ENCODE assay signal across 13 cellular contexts in genomic region chr14:61514006-61514830, GRCh38.
DNase-seq lines count a peak whose midpoint lies in the region; ATAC-seq and TF ChIP-seq lines count a peak whose summit lies in the region.
"Had no signal": no experiment of that assay in that cellular context is flagged by ENCODE, and none has a peak within 500 bp of the region (broad histone marks: within the 10 kb centered on the region; RNA-seq: fewer than 3 reads in every experiment).

No MANE protein-coding gene starts in this region.

- TF ChIP-seq CTCF in CD4-positive, alpha-beta T cell (IDR thresholded peaks at IDR 0.05), result no peak
- TF ChIP-seq CTCF in astrocyte of the spinal cord (IDR thresholded peaks at IDR 0.05; ENCODE audit: low read depth, low read length) (no peak), mesothelial cell of epicardium (IDR thresholded peaks at IDR 0.05; ENCODE audit: unreplicated experiment) (no peak)

- in situ Hi-C loops in astrocyte of the spinal cord (cut with HindIII; ENCODE audit: low sequenced_read_pairs), result no loop called here

- no peak overlapping the region for H3K4me3 Mint-ChIP-seq in CD4-positive, alpha-beta T cell
- H3K4me3 Mint-ChIP-seq in mesothelial cell of epicardium (no peak overlapping the region), T-helper 17 cell (no peak overlapping the region)
- no peak overlapping the region for H3K4me3 Mint-ChIP-seq in stimulated activated naive B cell treated with anti-CD40 and anti-IgM and Interleukin-4, amounts not matched to agents 10 μg/mL and 1 μg/mL and 100 μg/mL, for 72 hours

- intact Hi-C loops in CD4-positive, alpha-beta T cell (cut with DNase I, micrococcal nuclease), result no loop called here

- no peaks in the 10 kb centered on the region for H3K27me3 ChIP-seq in CD4-positive, alpha-beta T cell (ENCODE audit: control insufficient read depth, insufficient read depth, low read length)
- H3K27me3 ChIP-seq: ovary had no signal

- H3K4me1 Mint-ChIP-seq in CD4-positive, alpha-beta T cell (ENCODE audit: low read depth), result peaks cover 95% of the 10 kb centered on the region
- H3K4me1 Mint-ChIP-seq in mesothelial cell of epicardium, result peaks cover 41% of the 10 kb centered on the region
- H3K4me1 Mint-ChIP-seq in T-helper 17 cell, result peaks cover 48% of the 10 kb centered on the region
- H3K4me1 Mint-ChIP-seq in stimulated activated naive B cell treated with anti-CD40 and anti-IgM and Interleukin-4, amounts not matched to agents 10 μg/mL and 1 μg/mL and 100 μg/mL, for 72 hours, result peaks cover 26 to 36% of the 10 kb centered on the region in 2 donors

- no peak overlapping the region for H3K27ac ChIP-seq in CD4-positive, alpha-beta T cell (ENCODE audit: low read depth, low read length)
- H3K27ac ChIP-seq: ovary had no signal

- CTCF ChIA-PET in CD4-positive, alpha-beta T cell (lab: Charles Lee), result no interaction called here

- POLR2A ChIA-PET in CD4-positive, alpha-beta T cell (lab: Charles Lee), result interaction anchor here (1.3 to 1.7 kb wide), 2 partner anchors 10 to 11 kb away, joined by 3 to 7 read pairs; no protein-coding TSS in a partner anchor

- ATAC-seq in CD4-positive, alpha-beta T cell (ENCODE audit: poor library complexity), result no peak
- no peak for ATAC-seq in GM18498 (IDR thresholded peaks at IDR 0.05; ENCODE audit: unreplicated experiment)
- no peak for ATAC-seq in T-helper 17 cell
- no peak for ATAC-seq in stimulated activated naive B cell treated with anti-CD40 and anti-IgM and Interleukin-4, amounts not matched to agents 10 μg/mL and 1 μg/mL and 100 μg/mL, for 72 hours (replicated peaks)

- no peaks in the 10 kb centered on the region for H3K9me3 Mint-ChIP-seq in CD4-positive, alpha-beta T cell
- H3K9me3 Mint-ChIP-seq in mesothelial cell of epicardium, result no peaks in the 10 kb centered on the region
- H3K9me3 Mint-ChIP-seq in stimulated activated naive B cell treated with anti-CD40 and anti-IgM and Interleukin-4, amounts not matched to agents 10 μg/mL and 1 μg/mL and 100 μg/mL, for 72 hours, result no peaks in the 10 kb centered on the region

- DNase-seq in CD4-positive, alpha-beta T cell, result no peak
- DNase-seq in HT1080 (ENCODE audit: low read depth) (peak; percentile 58), astrocyte of the spinal cord (ENCODE audit: low read depth, low spot score) (peak; percentile 67), mesothelial cell of epicardium (ENCODE audit: low spot score in 2 of 2, unreplicated experiment in 2 of 2) (no peak), T-helper 17 cell (no peak), kidney tubule cell (ENCODE audit: low spot score) (no peak)
- no peak for DNase-seq in stimulated activated naive B cell treated with anti-CD40 and anti-IgM and Interleukin-4, amounts not matched to agents 10 μg/mL and 1 μg/mL and 100 μg/mL, for 72 hours
- DNase-seq: H7; NCI-H2029 treated with DMSO at 0.1 percent for 48 hours; ovary; stimulated activated naive CD4-positive, alpha-beta T cell; T-helper 9 cell had no signal

- H3K36me3 Mint-ChIP-seq in CD4-positive, alpha-beta T cell (ENCODE audit: low read depth), result peaks cover 95% of the 10 kb centered on the region
- no peaks in the 10 kb centered on the region for H3K36me3 Mint-ChIP-seq in mesothelial cell of epicardium
- peaks cover 10% of the 10 kb centered on the region for H3K36me3 Mint-ChIP-seq in T-helper 17 cell (ENCODE audit: low read depth)
- peaks cover 0 to 3% of the 10 kb centered on the region in 2 donors for H3K36me3 Mint-ChIP-seq in stimulated activated naive B cell treated with anti-CD40 and anti-IgM and Interleukin-4, amounts not matched to agents 10 μg/mL and 1 μg/mL and 100 μg/mL, for 72 hours

- H3K9me3 ChIP-seq in CD4-positive, alpha-beta T cell (ENCODE audit: control insufficient read depth, low read length), result no peaks in the 10 kb centered on the region
- H3K9me3 ChIP-seq in T-helper 17 cell (ENCODE audit: control insufficient read depth, low read length, poor library complexity, severe bottlenecking), result no peaks in the 10 kb centered on the region
- H3K9me3 ChIP-seq: ovary had no signal

- peak overlapping the region; percentile 70 for H3K27ac Mint-ChIP-seq in CD4-positive, alpha-beta T cell
- peak overlapping the region; percentile 53 for H3K27ac Mint-ChIP-seq in mesothelial cell of epicardium
- H3K27ac Mint-ChIP-seq in T-helper 17 cell, result no peak overlapping the region
- H3K27ac Mint-ChIP-seq in stimulated activated naive B cell treated with anti-CD40 and anti-IgM and Interleukin-4, amounts not matched to agents 10 μg/mL and 1 μg/mL and 100 μg/mL, for 72 hours, result no peak overlapping the region

- no peaks in the 10 kb centered on the region for H3K27me3 Mint-ChIP-seq in CD4-positive, alpha-beta T cell
- H3K27me3 Mint-ChIP-seq in mesothelial cell of epicardium (ENCODE audit: low read depth) (no peaks in the 10 kb centered on the region), T-helper 17 cell (no peaks in the 10 kb centered on the region)
- H3K27me3 Mint-ChIP-seq in stimulated activated naive B cell treated with anti-CD40 and anti-IgM and Interleukin-4, amounts not matched to agents 10 μg/mL and 1 μg/mL and 100 μg/mL, for 72 hours, result no peaks in the 10 kb centered on the region

- no peak overlapping the region for H3K4me3 ChIP-seq in astrocyte of the spinal cord (ENCODE audit: low read depth, low read length)
- H3K4me3 ChIP-seq: ovary had no signal

Comparison
In these comparisons a context has a peak if more than half of its experiments do, and no peak if none do; other contexts are left out.
1. DNase-seq: peak in HT1080 (single experiment) and astrocyte of the spinal cord (single experiment); none in CD4-positive, alpha-beta T cell (0 of 10), mesothelial cell of epicardium (0 of 2), T-helper 17 cell (0 of 3), stimulated activated naive B cell treated with anti-CD40 and anti-IgM and Interleukin-4, amounts not matched to agents 10 μg/mL and 1 μg/mL and 100 μg/mL, for 72 hours (single experiment) and kidney tubule cell (single experiment).
2. H3K27ac Mint-ChIP-seq: peak in CD4-positive, alpha-beta T cell (single experiment) and mesothelial cell of epicardium (single experiment); none in T-helper 17 cell (single experiment) and stimulated activated naive B cell treated with anti-CD40 and anti-IgM and Interleukin-4, amounts not matched to agents 10 μg/mL and 1 μg/mL and 100 μg/mL, for 72 hours (single experiment).